ENCODE assay signal across 8 cellular contexts in genomic region chr3:197297476-197298340, GRCh38. TPM values are rescaled to one million over a fixed set of nuclear protein-coding genes. Genes with fewer than 3 reads are reported as not detected.
A peak's percentile ranks its signal among the peaks of the same experiment; 100 is the strongest.
DNase-seq lines count a peak whose midpoint lies in the region; ATAC-seq, FAIRE-seq and TF ChIP-seq lines count a peak whose summit lies in the region.

No MANE protein-coding gene starts in this region.

- peaks cover 1% of the 10 kb centered on the region for H3K36me3 Mint-ChIP-seq in progenitor cell of endocrine pancreas (ENCODE audit: insufficient read depth)

- peaks cover 0 to 35% of the 10 kb centered on the region in 2 donors for H3K4me1 ChIP-seq in adrenal gland (replicated peaks in 1 of 2)
- peaks cover 23% of the 10 kb centered on the region for H3K4me1 ChIP-seq in upper lobe of right lung

- H3K9me3 ChIP-seq in adrenal gland (replicated peaks in 1 of 3) (no peaks in the 10 kb centered on the region), upper lobe of right lung (no peaks in the 10 kb centered on the region)

- WGBS in adrenal gland, 4 donors: 0 to 1% (median 0%) methylated on average over 9 to 100 of the region's 100 CpGs

- intact Hi-C loops in adrenal gland (cut with DNase I): no loop called here
- intact Hi-C loops in left cardiac atrium (cut with DNase I): loop anchor here in 1 of 2 donors (2.0 to 5.0 kb wide), 2 partner anchors 47 to 160 kb away; no protein-coding TSS in a partner anchor
- intact Hi-C loops in upper lobe of right lung (cut with DNase I): no loop called here

- TF ChIP-seq CTCF in adrenal gland (IDR thresholded peaks at IDR 0.05): no peak
- no peak for TF ChIP-seq CTCF in progenitor cell of endocrine pancreas (IDR thresholded peaks at IDR 0.05; ENCODE audit: unreplicated experiment)
- TF ChIP-seq CTCF in upper lobe of right lung (IDR thresholded peaks at IDR 0.05): no peak

- H3K27ac ChIP-seq in adrenal gland: peak overlapping the region; percentile 62 to 87 (median 79)
- H3K27ac ChIP-seq in upper lobe of right lung: peak overlapping the region; percentile 94

- H3K4me3 ChIP-seq in adrenal gland: peak overlapping the region; percentile 18 to 95 (median 76)
- peak overlapping the region; percentile 99 for H3K4me3 ChIP-seq in upper lobe of right lung

- no peaks in the 10 kb centered on the region for H3K9me3 Mint-ChIP-seq in progenitor cell of endocrine pancreas (ENCODE audit: low read depth)

- H3K27ac Mint-ChIP-seq in progenitor cell of endocrine pancreas: peak overlapping the region; percentile 98

- peak; percentile 87 for DNase-seq in GM12891 (ENCODE audit: insufficient read length, low spot score)
- DNase-seq in NCI-H128 (lab: John Stamatoyannopoulos, UW; ENCODE audit: unreplicated experiment): peak; percentile 86
- peak; percentile 86 for DNase-seq in SW480 (ENCODE audit: low spot score)
- DNase-seq in adrenal gland: peak; percentile 88 to 93 (median 89)
- peak; percentile 92 for DNase-seq in left cardiac atrium
- peak; percentile 82 for DNase-seq in progenitor cell of endocrine pancreas (ENCODE audit: low spot score, unreplicated experiment)
- DNase-seq in upper lobe of right lung: peak; percentile 95

- ATAC-seq in HG02763 (IDR thresholded peaks at IDR 0.05; ENCODE audit: unreplicated experiment): peak; percentile 73
- peak; percentile 94 to 95 for ATAC-seq in left cardiac atrium
- ATAC-seq in upper lobe of right lung: peak; percentile 92

- peak overlapping the region; percentile 91 for H3K4me3 Mint-ChIP-seq in progenitor cell of endocrine pancreas (ENCODE audit: low read depth)

- TF ChIP-seq POLR2A in GM12891 (IDR thresholded peaks at IDR 0.05; ENCODE audit: low read depth, low read length) (no peak), adrenal gland (IDR thresholded peaks at IDR 0.05) (peak in 1 of 2 donors; percentile 11)

- peaks cover 4% of the 10 kb centered on the region for H3K27me3 Mint-ChIP-seq in progenitor cell of endocrine pancreas

- peaks cover 0 to 5% of the 10 kb centered on the region in 2 donors for H3K36me3 ChIP-seq in adrenal gland (replicated peaks in 1 of 2)
- peaks cover 14% of the 10 kb centered on the region for H3K36me3 ChIP-seq in upper lobe of right lung

- peaks cover 24% of the 10 kb centered on the region for H3K4me1 Mint-ChIP-seq in progenitor cell of endocrine pancreas (ENCODE audit: low read depth)

- FAIRE-seq in GM12891 (lab: Jason Lieb, UNC): peak; percentile 72

- H3K27me3 ChIP-seq in adrenal gland (no peaks in the 10 kb centered on the region), upper lobe of right lung (no peaks in the 10 kb centered on the region)

TF ChIP-seq in GM12891, 5 proteins besides CTCF, POLR2A, EP300 and RAD21:
- TF ChIP-seq SPI1 (IDR thresholded peaks at IDR 0.05; ENCODE audit: low read depth, low read length): no peak
- TF ChIP-seq PAX5 (IDR thresholded peaks at IDR 0.05; ENCODE audit: insufficient read depth, low read length, severe bottlenecking): no peak
- TF ChIP-seq TAF1 (IDR thresholded peaks at IDR 0.05; ENCODE audit: low read depth, low read length): no peak; the same call in 1 of the 2 replicates
- TF ChIP-seq POLR2AphosphoS5 (IDR thresholded peaks at IDR 0.05; ENCODE audit: low read depth, low read length): no peak
- no peak for TF ChIP-seq POU2F2 (IDR thresholded peaks at IDR 0.05; ENCODE audit: low read depth, low read length)

RNA-seq across cellular contexts. Expression of gene DLG1, which starts 0.7 kb away (rescaled TPM):
- polyA plus RNA-seq in GM12891 (2012; ENCODE audit: low read depth, missing spikeins): 18.2 TPM
- total RNA-seq in adrenal gland: 10 to 100 TPM; 31.7 to 74.6 (median 60.9) TPM
- 10 to 100 TPM; 14.1 to 53.7 (median 28.8) TPM for polyA plus RNA-seq in adrenal gland
- 10 to 100 TPM; 44.1 to 59.0 TPM for total RNA-seq in left cardiac atrium
- total RNA-seq in progenitor cell of endocrine pancreas: 99.6 and 115 TPM in 2 replicates
- 77.5 TPM for total RNA-seq in upper lobe of right lung

Comparison
In these comparisons a context has a peak if more than half of its experiments do, and no peak if none do; other contexts are left out.
1. Peak in every context shown above with its lines: DNase-seq, ATAC-seq, H3K4me3 ChIP-seq and H3K27ac ChIP-seq.